In genomic region chr17:81833160-81833920, GRCh38 we compare ENCODE assay signal across 2 cellular contexts.
TF ChIP-seq lines count a peak whose summit lies in the region.

TSS of gene MCRIP1 (minus strand) at chr17:81833291. CDS start at chr17:81824506, 8,785 bp downstream.

TF ChIP-seq in A549, 52 proteins besides CTCF, POLR2A, EP300 and RAD21 (continued from another document and continues in another):
- TF ChIP-seq ATOH8 (CRISPR knock-in tag; IDR thresholded peaks at IDR 0.05; ENCODE audit: low read depth), result peak; percentile 93
- TF ChIP-seq HOXA7 (CRISPR knock-in tag; IDR thresholded peaks at IDR 0.05), result peak; percentile 92; the same call in 1 of the 2 replicates
- TF ChIP-seq RNF2 (IDR thresholded peaks at IDR 0.05; ENCODE audit: borderline replicate concordance, low read depth), result no peak
- TF ChIP-seq MAZ (IDR thresholded peaks at IDR 0.05; ENCODE audit: borderline replicate concordance, low read depth, low read length), result peak; percentile 93; the same call in 1 of the 2 replicates
- TF ChIP-seq BCL3 (IDR thresholded peaks at IDR 0.05), result peak; percentile 83
- TF ChIP-seq REST (IDR thresholded peaks at IDR 0.05), result peak; percentile 46
- TF ChIP-seq TFCP2L1 (CRISPR knock-in tag; IDR thresholded peaks at IDR 0.05), result peak; percentile 92
- no peak for TF ChIP-seq ESRRA (IDR thresholded peaks at IDR 0.05; ENCODE audit: borderline replicate concordance, low read length)
- TF ChIP-seq CHD4 (IDR thresholded peaks at IDR 0.05; ENCODE audit: borderline replicate concordance), result no peak
- TF ChIP-seq ZSCAN20 (CRISPR knock-in tag; IDR thresholded peaks at IDR 0.05), result 0 out of 2 replicates have a peak, but pooled peaks have one; percentile 29
- TF ChIP-seq CEBPB (IDR thresholded peaks at IDR 0.05), result no peak
- peak; percentile 46; the same call in 1 of the 2 replicates for TF ChIP-seq MYC (IDR thresholded peaks at IDR 0.05; ENCODE audit: borderline replicate concordance, low read length)
- TF ChIP-seq SREBF2 (IDR thresholded peaks at IDR 0.05), result no peak
- TF ChIP-seq RARB (CRISPR knock-in tag; IDR thresholded peaks at IDR 0.05), result 0 out of 2 replicates have a peak, but pooled peaks have one; percentile 16
- TF ChIP-seq HMGXB4 (CRISPR knock-in tag; IDR thresholded peaks at IDR 0.05; ENCODE audit: borderline replicate concordance), result peak; percentile 66; the same call in 1 of the 2 replicates
- TF ChIP-seq E2F6 (IDR thresholded peaks at IDR 0.05; ENCODE audit: borderline replicate concordance, low read depth), result peak; percentile 92
- TF ChIP-seq NPAS2 (CRISPR knock-in tag; IDR thresholded peaks at IDR 0.05; ENCODE audit: borderline replicate concordance), result peak; percentile 29; the same call in 1 of the 2 replicates
- TF ChIP-seq PBX3 (IDR thresholded peaks at IDR 0.05), result peak; percentile 48; the same call in 1 of the 2 replicates
- TF ChIP-seq KDM1A (IDR thresholded peaks at IDR 0.05; ENCODE audit: low read depth), result no peak
- no peak for TF ChIP-seq HDAC2 (IDR thresholded peaks at IDR 0.05)
- peak; percentile 97 for TF ChIP-seq BHLHE40 (IDR thresholded peaks at IDR 0.05; ENCODE audit: low read depth, low read length)
- peak; percentile 89 for TF ChIP-seq EHF (CRISPR knock-in tag; IDR thresholded peaks at IDR 0.05)

TF ChIP-seq in WTC11, 78 proteins besides CTCF, POLR2A, EP300 and RAD21 (continued from another document):
- TF ChIP-seq NR3C1 (CRISPR knock-in tag; conservative IDR thresholded peaks at IDR 0.05; ENCODE audit: low read depth) (no peak), ZNF416 (CRISPR knock-in tag; IDR thresholded peaks at IDR 0.05) (0 out of 2 replicates have a peak, but pooled peaks have one; percentile 39), NFE2L1 (CRISPR knock-in tag; IDR thresholded peaks at IDR 0.05) (no peak; the same call in 1 of the 2 replicates), JAZF1 (CRISPR knock-in tag; IDR thresholded peaks at IDR 0.05) (no peak), ZNF263 (CRISPR knock-in tag; IDR thresholded peaks at IDR 0.05; ENCODE audit: low read depth) (no peak), MAX (CRISPR knock-in tag; IDR thresholded peaks at IDR 0.05) (peak; percentile 59; the same call in 1 of the 2 replicates), ERG (CRISPR knock-in tag; IDR thresholded peaks at IDR 0.05) (no peak), E2F4 (CRISPR knock-in tag; IDR thresholded peaks at IDR 0.05; ENCODE audit: borderline replicate concordance, low read depth) (0 out of 2 replicates have a peak, but pooled peaks have one; percentile 22), SMAD4 (CRISPR knock-in tag; IDR thresholded peaks at IDR 0.05) (no peak), ATF6 (CRISPR knock-in tag; IDR thresholded peaks at IDR 0.05) (no peak), USF1 (CRISPR knock-in tag; IDR thresholded peaks at IDR 0.05) (peak; percentile 95), ATF1 (CRISPR knock-in tag; IDR thresholded peaks at IDR 0.05) (0 out of 2 replicates have a peak, but pooled peaks have one; percentile 40), ELF4 (CRISPR knock-in tag; IDR thresholded peaks at IDR 0.05; ENCODE audit: low read depth) (no peak), OVOL2 (CRISPR knock-in tag; IDR thresholded peaks at IDR 0.05; ENCODE audit: borderline replicate concordance) (no peak), SP1 (CRISPR knock-in tag; conservative IDR thresholded peaks at IDR 0.05) (peak; percentile 82), ZNF121 (CRISPR knock-in tag; IDR thresholded peaks at IDR 0.05) (no peak), ZNF532 (CRISPR knock-in tag; IDR thresholded peaks at IDR 0.05; ENCODE audit: borderline replicate concordance) (no peak), ZBTB43 (CRISPR knock-in tag; IDR thresholded peaks at IDR 0.05) (peak; percentile 79; the same call in 1 of the 2 replicates), FOXK1 (CRISPR knock-in tag; IDR thresholded peaks at IDR 0.05) (peak; percentile 74; the same call in 1 of the 2 replicates), ESRRA (CRISPR knock-in tag; IDR thresholded peaks at IDR 0.05; ENCODE audit: borderline replicate concordance) (no peak), CREM (CRISPR knock-in tag; IDR thresholded peaks at IDR 0.05) (peak; percentile 91), MYBL2 (CRISPR knock-in tag; IDR thresholded peaks at IDR 0.05) (0 out of 2 replicates have a peak, but pooled peaks have one; percentile 55), CDX4 (CRISPR knock-in tag; IDR thresholded peaks at IDR 0.05; ENCODE audit: borderline replicate concordance) (no peak), RORB (CRISPR knock-in tag; IDR thresholded peaks at IDR 0.05) (no peak), ZNF232 (CRISPR knock-in tag; IDR thresholded peaks at IDR 0.05) (0 out of 2 replicates have a peak, but pooled peaks have one; percentile 57)
TF ChIP-seq in WTC11: peak in this region for 16.
